ENCODE assay signal across 8 cellular contexts in genomic region chr15:65583701-65584100, GRCh38. TPM values are rescaled to one million over a fixed set of nuclear protein-coding genes. Genes with fewer than 3 reads are reported as not detected.
DNase-seq lines count a peak whose midpoint lies in the region; ATAC-seq and TF ChIP-seq lines count a peak whose summit lies in the region.

No MANE protein-coding gene starts in this region.

- peak overlapping the region; percentile 10; the same call in 1 of the 2 replicates for H3K9ac ChIP-seq in KMS-11

- H3K4me1 ChIP-seq in KMS-11 (ENCODE audit: low read depth, poor library complexity, severe bottlenecking): peaks cover 27% of the 10 kb centered on the region

- H3K27me3 Mint-ChIP-seq in activated T-helper 1 cell treated with anti-CD3 and anti-CD28 coated beads, Interleukin-12 subunit alpha, Interleukin-12 subunit beta, Interleukin-2, Interleukin-4 antibody, amounts not matched to agents 30 ng/mL and 10 ng/mL and 1 ng/mL, durations not matched to agents 14 hours and 24 hours and 36 hours (ENCODE audit: insufficient read depth): no peaks in the 10 kb centered on the region

- H3K4me3 ChIP-seq in KMS-11 (IDR thresholded peaks at IDR 0.05; ENCODE audit: insufficient read depth, low read depth, low read length): no peak overlapping the region

- TF ChIP-seq CTCF in KMS-11 (conservative IDR thresholded peaks at IDR 0.05; ENCODE audit: low read depth, low read length): no peak

- peak overlapping the region; percentile 42 for H3K27ac ChIP-seq in KMS-11

- H3K36me3 Mint-ChIP-seq in activated T-helper 1 cell treated with anti-CD3 and anti-CD28 coated beads, Interleukin-12 subunit alpha, Interleukin-12 subunit beta, Interleukin-2, Interleukin-4 antibody, amounts not matched to agents 30 ng/mL and 10 ng/mL and 1 ng/mL, durations not matched to agents 14 hours and 24 hours and 36 hours (ENCODE audit: low read depth): peaks cover 54% of the 10 kb centered on the region

- 0 out of 2 replicates have a peak, but pooled peaks cover 2% of the 10 kb centered on the region for H3K36me3 ChIP-seq in KMS-11 (ENCODE audit: insufficient read depth)

- no peaks in the 10 kb centered on the region for H3K27me3 ChIP-seq in KMS-11 (ENCODE audit: insufficient read depth, low read depth)

- no peak overlapping the region for H2AFZ ChIP-seq in KMS-11 (ENCODE audit: low read depth)

- no peak for ATAC-seq in HG02678 (IDR thresholded peaks at IDR 0.05; ENCODE audit: unreplicated experiment)
- no peak for ATAC-seq in HG03571 (IDR thresholded peaks at IDR 0.05; ENCODE audit: unreplicated experiment)

- peak; percentile 70 for DNase-seq in COLO829 (ENCODE audit: low spot score)
- peak; percentile 48 for DNase-seq in activated T-helper 1 cell treated with anti-CD3 and anti-CD28 coated beads, Interleukin-12 subunit alpha, Interleukin-12 subunit beta, Interleukin-2, Interleukin-4 antibody, amounts not matched to agents 30 ng/mL and 10 ng/mL and 1 ng/mL, durations not matched to agents 14 hours and 24 hours and 36 hours (ENCODE audit: low spot score)
- peak; percentile 38 for DNase-seq in medulla oblongata (ENCODE audit: extremely low spot score)
- DNase-seq in NCI-H345 (lab: John Stamatoyannopoulos, UW): no peak
- DNase-seq in NOMO-1 treated with dmso at 0.1 percent for 144 hours (lab: John Stamatoyannopoulos, UW; ENCODE audit: unreplicated experiment): no peak

- no peaks in the 10 kb centered on the region for H3K79me2 ChIP-seq in KMS-11 (ENCODE audit: insufficient read depth, low read depth)

- no peaks in the 10 kb centered on the region for H4K20me1 ChIP-seq in KMS-11 (ENCODE audit: insufficient read depth)

- H3K27ac Mint-ChIP-seq in activated T-helper 1 cell treated with anti-CD3 and anti-CD28 coated beads, Interleukin-12 subunit alpha, Interleukin-12 subunit beta, Interleukin-2, Interleukin-4 antibody, amounts not matched to agents 30 ng/mL and 10 ng/mL and 1 ng/mL, durations not matched to agents 14 hours and 24 hours and 36 hours: peak overlapping the region; percentile 74

- H3K4me2 ChIP-seq in KMS-11: peak overlapping the region; percentile 76

- H3K4me1 Mint-ChIP-seq in activated T-helper 1 cell treated with anti-CD3 and anti-CD28 coated beads, Interleukin-12 subunit alpha, Interleukin-12 subunit beta, Interleukin-2, Interleukin-4 antibody, amounts not matched to agents 30 ng/mL and 10 ng/mL and 1 ng/mL, durations not matched to agents 14 hours and 24 hours and 36 hours (ENCODE audit: low read depth): peaks cover 25% of the 10 kb centered on the region

- intact Hi-C loops in activated T-helper 1 cell treated with anti-CD3 and anti-CD28 coated beads, Interleukin-12 subunit alpha, Interleukin-12 subunit beta, Interleukin-2, Interleukin-4 antibody, amounts not matched to agents 30 ng/mL and 10 ng/mL and 1 ng/mL, durations not matched to agents 14 hours and 24 hours and 36 hours (cut with micrococcal nuclease): no loop called here

- no peaks in the 10 kb centered on the region for H3K9me3 Mint-ChIP-seq in activated T-helper 1 cell treated with anti-CD3 and anti-CD28 coated beads, Interleukin-12 subunit alpha, Interleukin-12 subunit beta, Interleukin-2, Interleukin-4 antibody, amounts not matched to agents 30 ng/mL and 10 ng/mL and 1 ng/mL, durations not matched to agents 14 hours and 24 hours and 36 hours

- H3K4me3 Mint-ChIP-seq in activated T-helper 1 cell treated with anti-CD3 and anti-CD28 coated beads, Interleukin-12 subunit alpha, Interleukin-12 subunit beta, Interleukin-2, Interleukin-4 antibody, amounts not matched to agents 30 ng/mL and 10 ng/mL and 1 ng/mL, durations not matched to agents 14 hours and 24 hours and 36 hours: no peak overlapping the region

RNA-seq across cellular contexts. Expression of gene INTS14, which starts 27.2 kb away (rescaled TPM):
- total RNA-seq in activated T-helper 1 cell treated with anti-CD3 and anti-CD28 coated beads, Interleukin-12 subunit alpha, Interleukin-12 subunit beta, Interleukin-2, Interleukin-4 antibody, amounts not matched to agents 30 ng/mL and 10 ng/mL and 1 ng/mL, durations not matched to agents 14 hours and 24 hours and 36 hours: 47.4 and 53.3 TPM in 2 replicates

RNA-seq across cellular contexts. Expression of gene SLC24A1, which starts 38.0 kb away (rescaled TPM):
- 4.4 and 5.0 TPM in 2 replicates for total RNA-seq in activated T-helper 1 cell treated with anti-CD3 and anti-CD28 coated beads, Interleukin-12 subunit alpha, Interleukin-12 subunit beta, Interleukin-2, Interleukin-4 antibody, amounts not matched to agents 30 ng/mL and 10 ng/mL and 1 ng/mL, durations not matched to agents 14 hours and 24 hours and 36 hours

RNA-seq across cellular contexts. Expression of gene HACD3, which starts 53.4 kb away (rescaled TPM):
- 45.8 and 46.0 TPM in 2 replicates for total RNA-seq in activated T-helper 1 cell treated with anti-CD3 and anti-CD28 coated beads, Interleukin-12 subunit alpha, Interleukin-12 subunit beta, Interleukin-2, Interleukin-4 antibody, amounts not matched to agents 30 ng/mL and 10 ng/mL and 1 ng/mL, durations not matched to agents 14 hours and 24 hours and 36 hours

Comparison
In these comparisons a context has a peak if more than half of its experiments do, and no peak if none do; other contexts are left out.
1. DNase-seq: peak in COLO829 (single experiment), activated T-helper 1 cell treated with anti-CD3 and anti-CD28 coated beads, Interleukin-12 subunit alpha, Interleukin-12 subunit beta, Interleukin-2, Interleukin-4 antibody, amounts not matched to agents 30 ng/mL and 10 ng/mL and 1 ng/mL, durations not matched to agents 14 hours and 24 hours and 36 hours (single experiment) and medulla oblongata (single experiment); none in NCI-H345 (single experiment) and NOMO-1 treated with dmso at 0.1 percent for 144 hours (single experiment).